In the genomic region with DNA sequence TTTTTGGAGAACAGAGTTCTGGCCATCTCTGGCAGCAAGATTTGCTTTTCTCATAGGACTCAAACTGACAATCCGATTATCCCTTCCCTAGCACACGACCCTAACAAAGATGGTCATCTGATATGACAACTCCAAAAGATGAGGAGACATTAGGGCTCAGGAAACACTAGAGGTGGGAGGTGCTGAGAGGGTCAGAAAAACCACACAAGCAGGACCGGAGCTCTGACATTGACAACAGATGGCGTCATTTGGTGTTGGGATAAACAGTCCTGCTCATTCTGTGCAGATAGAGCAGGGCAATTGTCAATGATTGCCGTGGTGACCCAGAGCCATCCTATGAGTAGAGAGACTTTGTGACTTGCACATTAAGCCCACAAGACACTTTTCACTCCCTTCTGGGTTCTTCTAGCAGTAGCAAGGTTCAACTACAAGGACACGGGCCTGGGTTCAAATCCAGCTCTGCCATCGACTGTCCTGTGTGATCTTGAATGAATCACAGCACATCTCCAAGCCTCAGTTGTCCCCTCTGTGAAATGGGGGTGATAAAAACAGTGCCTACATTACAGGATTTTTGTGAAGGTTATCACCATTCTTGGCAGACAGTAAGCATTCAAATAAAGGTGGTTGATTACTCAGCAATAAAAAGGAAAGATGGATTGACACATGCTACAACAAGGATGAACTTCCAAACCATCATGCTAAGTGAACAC, we compare ENCODE assay signal across 16 cellular contexts. TPM values are rescaled to one million over a fixed set of nuclear protein-coding genes. Genes with fewer than 3 reads are reported as not detected.
A peak's percentile ranks its signal among the peaks of the same experiment; 100 is the strongest.
DNase-seq lines count a peak whose midpoint lies in the region; ATAC-seq, FAIRE-seq and TF ChIP-seq lines count a peak whose summit lies in the region.
"Had no signal": no experiment of that assay in that cellular context is flagged by ENCODE, and none has a peak within 500 bp of the region (broad histone marks: within the 10 kb centered on the region; RNA-seq: fewer than 3 reads in every experiment).

No MANE protein-coding gene starts in this region.

- peak; percentile 33 for ATAC-seq in Right ventricle myocardium inferior
- peak; percentile 11 for ATAC-seq in aorta (ENCODE audit: low FRiP score)

- peak overlapping the region; percentile 48 for H3K9ac ChIP-seq in astrocyte (ENCODE audit: low read length)

- H3K9me3 ChIP-seq in astrocyte (ENCODE audit: insufficient read depth, low read depth, low read length) = no peaks in the 10 kb centered on the region
- H3K9me3 ChIP-seq in aorta (ENCODE audit: control insufficient read depth, low read length) = no peaks in the 10 kb centered on the region
- H3K9me3 ChIP-seq: transverse colon had no signal

- H3K27ac Mint-ChIP-seq in astrocyte (ENCODE audit: unreplicated experiment) = no peak overlapping the region
- H3K27ac Mint-ChIP-seq: activated B cell treated with CpG ODN at 0.5 μM for 24 hours had no signal

- H3K4me3 ChIP-seq in astrocyte (ENCODE audit: insufficient read depth, low read depth, low read length) (no peak overlapping the region), aorta (ENCODE audit: low read length in 2 of 2) (no peak overlapping the region)
- H3K4me3 ChIP-seq: dorsolateral prefrontal cortex, skin epidermis, transverse colon had no signal

- peak overlapping the region; percentile 27 for H3K4me2 ChIP-seq in astrocyte (ENCODE audit: low read length)

- no peaks in the 10 kb centered on the region for H3K79me2 ChIP-seq in astrocyte (ENCODE audit: insufficient read depth, low read length)

- no peaks in the 10 kb centered on the region for H3K36me3 Mint-ChIP-seq in astrocyte (ENCODE audit: low read depth, unreplicated experiment)

- no peaks in the 10 kb centered on the region for H3K9me3 Mint-ChIP-seq in astrocyte (ENCODE audit: unreplicated experiment)
- H3K9me3 Mint-ChIP-seq: activated B cell treated with CpG ODN at 0.5 μM for 24 hours, neural crest cell had no signal

- TF ChIP-seq CTCF in astrocyte (IDR thresholded peaks at IDR 0.05; ENCODE audit: insufficient read depth, low read depth, low read length) = no peak

- peaks cover 42% of the 10 kb centered on the region for H3K4me1 Mint-ChIP-seq in astrocyte (ENCODE audit: low read depth, unreplicated experiment)

- H3K4me3 Mint-ChIP-seq in astrocyte (ENCODE audit: unreplicated experiment) = no peak overlapping the region
- H3K4me3 Mint-ChIP-seq: activated B cell treated with CpG ODN at 0.5 μM for 24 hours, neural crest cell had no signal

- intact Hi-C loops in Right ventricle myocardium inferior (cut with DNase I) = no loop called here
- intact Hi-C loops in cardiac septum (cut with DNase I) = loop anchor here (2.0 kb wide), 1 partner anchor 47 kb away; no protein-coding TSS in a partner anchor
- intact Hi-C loops in aorta (cut with DNase I) = no loop called here

- H3K4me1 ChIP-seq in astrocyte (ENCODE audit: insufficient read depth, low read length) = peaks cover 56% of the 10 kb centered on the region
- peaks cover 0 to 1% of the 10 kb centered on the region in 2 donors for H3K4me1 ChIP-seq in aorta (ENCODE audit: control insufficient read depth in 1 of 2, insufficient read depth in 2 of 2, low read length in 2 of 2)

- no peaks in the 10 kb centered on the region for H3K27me3 Mint-ChIP-seq in astrocyte (ENCODE audit: low read depth, unreplicated experiment)
- H3K27me3 Mint-ChIP-seq: activated B cell treated with CpG ODN at 0.5 μM for 24 hours had no signal

- peak overlapping the region; percentile 61 for H3K27ac ChIP-seq in astrocyte (ENCODE audit: low read depth, low read length)
- peak overlapping the region in 1 of 2 donors; percentile 6 for H3K27ac ChIP-seq in aorta (ENCODE audit: low read depth in 1 of 2, low read length in 2 of 2)
- H3K27ac ChIP-seq: dorsolateral prefrontal cortex, skin epidermis had no signal

- no peak for FAIRE-seq in astrocyte (lab: Jason Lieb, UNC)

- H3K36me3 ChIP-seq in astrocyte (ENCODE audit: insufficient read depth, low read length) (no peaks in the 10 kb centered on the region), aorta (ENCODE audit: control insufficient read depth in 1 of 2, insufficient read depth in 2 of 2, low read length in 1 of 2) (no peaks in the 10 kb centered on the region)
- H3K36me3 ChIP-seq: transverse colon had no signal

- 56 to 60% methylated on average over 7 of the region's 7 CpGs for WGBS in aorta, 2 donors

- H4K20me1 ChIP-seq in astrocyte (ENCODE audit: insufficient read depth, low read length) = no peaks in the 10 kb centered on the region

- H3K27me3 ChIP-seq in astrocyte (ENCODE audit: insufficient read depth, low read length) (no peaks in the 10 kb centered on the region), aorta (ENCODE audit: control insufficient read depth in 1 of 2, insufficient read depth in 2 of 2, low read length in 1 of 2) (no peaks in the 10 kb centered on the region)
- H3K27me3 ChIP-seq: dorsolateral prefrontal cortex had no signal

- DNase-seq in Right ventricle myocardium inferior (ENCODE audit: missing footprints) (no peak), cardiac septum (ENCODE audit: low spot score) (no peak), astrocyte (ENCODE audit: low read depth) (no peak), islet precursor cell (peak; percentile 67), aorta (peak in 1 of 2 donors; percentile 64), NCI-H748 (lab: John Stamatoyannopoulos, UW; ENCODE audit: unreplicated experiment) (no peak), NCI-H345 (lab: John Stamatoyannopoulos, UW) (no peak), NCI-H2107 treated with DMSO at 0.1 percent for 48 hours (lab: John Stamatoyannopoulos, UW; ENCODE audit: unreplicated experiment) (no peak)
- DNase-seq: activated B cell treated with CpG ODN at 0.5 μM for 24 hours; activated CD8-positive, alpha-beta memory T cell treated with anti-CD3 and anti-CD28 coated beads, Interleukin-2, amount 50 U/mL, for 48 hours; dorsolateral prefrontal cortex; foreskin melanocyte; SHP77; transverse colon had no signal

- no peak overlapping the region for H2AFZ ChIP-seq in astrocyte (ENCODE audit: low read depth, low read length)

RNA-seq across cellular contexts. Expression of a gene that starts 6.4 kb away (rescaled TPM):
- total RNA-seq in Right ventricle myocardium inferior = 581 TPM
- 792 TPM for total RNA-seq in cardiac septum
- 48.2 and 98.9 TPM in 2 replicates for total RNA-seq in astrocyte
- total RNA-seq in aorta = 100 to 1,000 TPM; 449 to 561 TPM
- polyA plus RNA-seq in aorta = 100 to 1,000 TPM in 1 of 2 donors, 10 to 100 TPM in 1; 44.2 to 193 TPM
